ENCODE assay signal across 25 cellular contexts in genomic region chr5:170336065-170336464, GRCh38. TPM values are rescaled to one million over a fixed set of nuclear protein-coding genes. Genes with fewer than 3 reads are reported as not detected.
DNase-seq lines count a peak whose midpoint lies in the region; ATAC-seq lines count a peak whose summit lies in the region.
"Had no signal": no experiment of that assay in that cellular context is flagged by ENCODE, and none has a peak within 500 bp of the region (broad histone marks: within the 10 kb centered on the region; RNA-seq: fewer than 3 reads in every experiment).

No MANE protein-coding gene starts in this region.

- H3K4me1 ChIP-seq in effector memory CD4-positive, alpha-beta T cell (ENCODE audit: control insufficient read depth, insufficient read depth, low read length, poor library complexity, severe bottlenecking) = peaks cover 62% of the 10 kb centered on the region
- H3K4me1 ChIP-seq: pancreas had no signal

- H3K4me1 Mint-ChIP-seq in activated CD4-positive, alpha-beta T cell treated with anti-CD3 and anti-CD28 coated beads, Interleukin-2, amount 10 ng/mL, durations not matched to agents 7 days and 5 days = peaks cover 39% of the 10 kb centered on the region
- peaks cover 66% of the 10 kb centered on the region for H3K4me1 Mint-ChIP-seq in activated CD4-positive, alpha-beta memory T cell treated with anti-CD3 and anti-CD28 coated beads for 36 hours (ENCODE audit: low read depth)

- intact Hi-C loops in activated CD4-positive, alpha-beta memory T cell treated with anti-CD3 and anti-CD28 coated beads for 36 hours (cut with micrococcal nuclease) = loop anchor here (5.0 to 10.0 kb wide), 2 partner anchors 86 to 681 kb away; no protein-coding TSS in a partner anchor

- no peaks in the 10 kb centered on the region for H3K9me3 ChIP-seq in effector memory CD4-positive, alpha-beta T cell (ENCODE audit: control insufficient read depth, low read length)
- H3K9me3 ChIP-seq: A549, heart right ventricle, pancreas, upper lobe of left lung had no signal

- ATAC-seq in HG03432 (IDR thresholded peaks at IDR 0.05; ENCODE audit: unreplicated experiment) = no peak
- ATAC-seq: A549, heart right ventricle, left lobe of liver, pancreas, right cardiac atrium, Right ventricle myocardium inferior had no signal

- no peaks in the 10 kb centered on the region for H3K27me3 ChIP-seq in effector memory CD4-positive, alpha-beta T cell (replicated peaks; ENCODE audit: control insufficient read depth, insufficient read depth, low read length, poor library complexity, severe bottlenecking)
- H3K27me3 ChIP-seq: heart right ventricle, upper lobe of left lung had no signal

- no peak for DNase-seq in activated CD4-positive, alpha-beta T cell treated with anti-CD3 and anti-CD28 coated beads, Interleukin-2, amount 10 ng/mL, durations not matched to agents 7 days and 5 days
- DNase-seq in activated CD4-positive, alpha-beta T cell treated with anti-CD3 and anti-CD28 coated beads for 4 hours = no peak
- peak; percentile 47 for DNase-seq in CD1c-positive myeloid dendritic cell (ENCODE audit: extremely low spot score)
- no peak for DNase-seq in activated CD4-positive, alpha-beta memory T cell treated with anti-CD3 and anti-CD28 coated beads for 36 hours
- no peak for DNase-seq in effector memory CD4-positive, alpha-beta T cell
- no peak for DNase-seq in cerebellum (ENCODE audit: low spot score)
- no peak for DNase-seq in NCI-H524 (lab: John Stamatoyannopoulos, UW)
- DNase-seq: anterior cingulate cortex, EL, heart right ventricle, Kasumi-1, mesendoderm, NCI-H1092, NCI-H1930, NCI-H345, OCI-M1, pancreas, right cardiac atrium, upper lobe of left lung had no signal

- peaks cover 4% of the 10 kb centered on the region for H3K36me3 Mint-ChIP-seq in activated CD4-positive, alpha-beta T cell treated with anti-CD3 and anti-CD28 coated beads, Interleukin-2, amount 10 ng/mL, durations not matched to agents 7 days and 5 days (ENCODE audit: low read depth)
- H3K36me3 Mint-ChIP-seq in activated CD4-positive, alpha-beta memory T cell treated with anti-CD3 and anti-CD28 coated beads for 36 hours = no peaks in the 10 kb centered on the region

- H3K27ac ChIP-seq in effector memory CD4-positive, alpha-beta T cell (ENCODE audit: insufficient read depth, low read length, poor library complexity, severe bottlenecking) = peak overlapping the region; percentile 63
- H3K27ac ChIP-seq: A549, epithelial cell of prostate, pancreas had no signal

- no peak overlapping the region for H3K4me3 Mint-ChIP-seq in activated CD4-positive, alpha-beta T cell treated with anti-CD3 and anti-CD28 coated beads, Interleukin-2, amount 10 ng/mL, durations not matched to agents 7 days and 5 days
- peak overlapping the region; percentile 59 for H3K4me3 Mint-ChIP-seq in activated CD4-positive, alpha-beta memory T cell treated with anti-CD3 and anti-CD28 coated beads for 36 hours
- H3K4me3 Mint-ChIP-seq: B cell had no signal

- no peaks in the 10 kb centered on the region for H3K9me3 Mint-ChIP-seq in activated CD4-positive, alpha-beta T cell treated with anti-CD3 and anti-CD28 coated beads, Interleukin-2, amount 10 ng/mL, durations not matched to agents 7 days and 5 days
- H3K9me3 Mint-ChIP-seq in activated CD4-positive, alpha-beta memory T cell treated with anti-CD3 and anti-CD28 coated beads for 36 hours = no peaks in the 10 kb centered on the region

- no peak overlapping the region for H3K4me3 ChIP-seq in effector memory CD4-positive, alpha-beta T cell (ENCODE audit: insufficient read depth, low read depth, low read length, poor library complexity, severe bottlenecking)
- H3K4me3 ChIP-seq: A549, heart right ventricle, pancreas, upper lobe of left lung had no signal

- CTCF ChIA-PET in activated CD4-positive, alpha-beta T cell treated with anti-CD3 and anti-CD28 coated beads, Interleukin-2, amount 10 ng/mL, durations not matched to agents 7 days and 5 days (lab: Charles Lee) = interaction anchor here (1.6 kb wide), 1 partner anchor 114 kb away, joined by 4 read pairs; no protein-coding TSS in a partner anchor
- CTCF ChIA-PET in activated CD4-positive, alpha-beta memory T cell treated with anti-CD3 and anti-CD28 coated beads for 36 hours (lab: Charles Lee) = interaction anchor here (8.0 to 10.4 kb wide), 2 partner anchors 65 to 110 kb away, joined by 221 to 290 read pairs; no protein-coding TSS in a partner anchor

- POLR2A ChIA-PET in activated CD4-positive, alpha-beta T cell treated with anti-CD3 and anti-CD28 coated beads, Interleukin-2, amount 10 ng/mL, durations not matched to agents 7 days and 5 days (lab: Charles Lee) = no interaction called here
- POLR2A ChIA-PET in activated CD4-positive, alpha-beta memory T cell treated with anti-CD3 and anti-CD28 coated beads for 36 hours (lab: Charles Lee) = no interaction called here

- peak overlapping the region; percentile 79 for H3K27ac Mint-ChIP-seq in activated CD4-positive, alpha-beta T cell treated with anti-CD3 and anti-CD28 coated beads, Interleukin-2, amount 10 ng/mL, durations not matched to agents 7 days and 5 days
- H3K27ac Mint-ChIP-seq in activated CD4-positive, alpha-beta memory T cell treated with anti-CD3 and anti-CD28 coated beads for 36 hours = peak overlapping the region; percentile 78
- H3K27ac Mint-ChIP-seq: B cell had no signal

- no peaks in the 10 kb centered on the region for H3K27me3 Mint-ChIP-seq in activated CD4-positive, alpha-beta T cell treated with anti-CD3 and anti-CD28 coated beads, Interleukin-2, amount 10 ng/mL, durations not matched to agents 7 days and 5 days
- H3K27me3 Mint-ChIP-seq in activated CD4-positive, alpha-beta memory T cell treated with anti-CD3 and anti-CD28 coated beads for 36 hours = no peaks in the 10 kb centered on the region
- H3K27me3 Mint-ChIP-seq: B cell had no signal

- H3K36me3 ChIP-seq in effector memory CD4-positive, alpha-beta T cell (ENCODE audit: control insufficient read depth, insufficient read depth, low read length) = no peaks in the 10 kb centered on the region
- H3K36me3 ChIP-seq: heart right ventricle, pancreas, upper lobe of left lung had no signal

RNA-seq across cellular contexts. Expression of gene LCP2, which starts 38.5 kb away (rescaled TPM):
- 100 to 1,000 TPM; 285 to 309 TPM for total RNA-seq in activated CD4-positive, alpha-beta T cell treated with anti-CD3 and anti-CD28 coated beads, Interleukin-2, amount 10 ng/mL, durations not matched to agents 7 days and 5 days
- total RNA-seq in activated CD4-positive, alpha-beta memory T cell treated with anti-CD3 and anti-CD28 coated beads for 36 hours = 100 to 1,000 TPM; 212 to 213 TPM
- total RNA-seq in cerebellum = 3.6 TPM

RNA-seq across cellular contexts. Expression of gene KCNMB1, which starts 53.1 kb away (rescaled TPM):
- total RNA-seq in activated CD4-positive, alpha-beta T cell treated with anti-CD3 and anti-CD28 coated beads, Interleukin-2, amount 10 ng/mL, durations not matched to agents 7 days and 5 days = not detected
- not detected for total RNA-seq in activated CD4-positive, alpha-beta memory T cell treated with anti-CD3 and anti-CD28 coated beads for 36 hours
- 0.09 TPM for total RNA-seq in cerebellum
- total RNA-seq: B cell had no signal

Comparison
In these comparisons a context has a peak if more than half of its experiments do, and no peak if none do; other contexts are left out.
1. RNA of gene LCP2, which starts 38.5 kb away (total RNA-seq): 285 to 309 TPM in activated CD4-positive, alpha-beta T cell treated with anti-CD3 and anti-CD28 coated beads, Interleukin-2, amount 10 ng/mL, durations not matched to agents 7 days and 5 days and 212 to 213 TPM in activated CD4-positive, alpha-beta memory T cell treated with anti-CD3 and anti-CD28 coated beads for 36 hours; 3.6 TPM in cerebellum (single experiment); every median in the first group is over 10 times any median in the second.